ENCODE assay signal across 17 cellular contexts in the genomic region with DNA sequence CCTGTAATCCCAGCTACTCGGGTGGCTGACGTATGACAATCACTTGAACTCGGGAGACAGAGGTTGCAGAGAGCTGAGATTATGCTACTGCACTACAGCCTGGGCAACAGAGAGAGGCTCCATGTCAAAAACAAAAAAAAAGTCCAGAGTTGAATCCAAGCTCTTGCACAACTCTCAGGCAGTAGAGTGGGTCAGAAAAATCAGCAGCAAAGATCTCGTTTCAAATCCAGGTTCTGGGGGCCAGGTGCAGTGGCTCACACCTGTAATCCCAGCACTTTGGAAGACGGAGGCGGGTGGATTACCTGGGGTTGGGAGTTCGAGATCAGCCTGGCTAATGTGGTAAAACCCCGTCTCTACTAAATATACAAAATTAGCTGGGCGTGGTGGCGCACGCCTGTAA.
"Had no signal": no experiment of that assay in that cellular context is flagged by ENCODE, and none has a peak within 500 bp of the region (broad histone marks: within the 10 kb centered on the region; RNA-seq: fewer than 3 reads in every experiment).

No MANE protein-coding gene starts in this region.

- H3K36me3 ChIP-seq: colonic mucosa, heart right ventricle, left ventricle myocardium inferior, lower lobe of right lung, stomach, thoracic aorta had no signal

- ATAC-seq: heart right ventricle; lower lobe of right lung; naive thymus-derived CD4-positive, alpha-beta T cell; psoas muscle had no signal

- H3K27ac Mint-ChIP-seq: naive thymus-derived CD4-positive, alpha-beta T cell; type B pancreatic cell had no signal

- H3K9me3 ChIP-seq: colonic mucosa, heart right ventricle, left ventricle myocardium inferior, lower lobe of right lung, psoas muscle, stomach, thoracic aorta had no signal

- H3K4me3 Mint-ChIP-seq: memory B cell; naive thymus-derived CD4-positive, alpha-beta T cell; nephron progenitor cell; type B pancreatic cell had no signal

- H3K36me3 Mint-ChIP-seq: type B pancreatic cell had no signal

- H3K27ac ChIP-seq: colonic mucosa, heart right ventricle, left ventricle myocardium inferior, lower lobe of right lung, parathyroid adenoma, psoas muscle, stomach, thoracic aorta had no signal

- H3K27me3 Mint-ChIP-seq: memory B cell; naive thymus-derived CD4-positive, alpha-beta T cell; type B pancreatic cell had no signal

- H3K4me3 ChIP-seq: colonic mucosa, heart right ventricle, left ventricle myocardium inferior, lower lobe of right lung, psoas muscle, stomach, thoracic aorta had no signal

- H3K9me3 Mint-ChIP-seq: memory B cell; naive thymus-derived CD4-positive, alpha-beta T cell; nephron progenitor cell; type B pancreatic cell had no signal

- DNase-seq: colonic mucosa; effector CD8-positive, alpha-beta T cell; heart right ventricle; left ventricle myocardium inferior; lower lobe of right lung; naive thymus-derived CD4-positive, alpha-beta T cell; nephron progenitor cell; psoas muscle; retina; small intestine; stimulated activated CD4-positive, alpha-beta T cell treated with anti-CD3 and anti-CD28 coated beads, Interleukin-12 subunit alpha, Interleukin-12 subunit beta, amount 100 ng/mL, for 4 hours; stimulated activated naive CD4-positive, alpha-beta T cell; stomach had no signal

- H3K27me3 ChIP-seq: colonic mucosa, heart right ventricle, stomach had no signal
